30 cellular contexts compared by ENCODE assay signal in the genomic region with DNA sequence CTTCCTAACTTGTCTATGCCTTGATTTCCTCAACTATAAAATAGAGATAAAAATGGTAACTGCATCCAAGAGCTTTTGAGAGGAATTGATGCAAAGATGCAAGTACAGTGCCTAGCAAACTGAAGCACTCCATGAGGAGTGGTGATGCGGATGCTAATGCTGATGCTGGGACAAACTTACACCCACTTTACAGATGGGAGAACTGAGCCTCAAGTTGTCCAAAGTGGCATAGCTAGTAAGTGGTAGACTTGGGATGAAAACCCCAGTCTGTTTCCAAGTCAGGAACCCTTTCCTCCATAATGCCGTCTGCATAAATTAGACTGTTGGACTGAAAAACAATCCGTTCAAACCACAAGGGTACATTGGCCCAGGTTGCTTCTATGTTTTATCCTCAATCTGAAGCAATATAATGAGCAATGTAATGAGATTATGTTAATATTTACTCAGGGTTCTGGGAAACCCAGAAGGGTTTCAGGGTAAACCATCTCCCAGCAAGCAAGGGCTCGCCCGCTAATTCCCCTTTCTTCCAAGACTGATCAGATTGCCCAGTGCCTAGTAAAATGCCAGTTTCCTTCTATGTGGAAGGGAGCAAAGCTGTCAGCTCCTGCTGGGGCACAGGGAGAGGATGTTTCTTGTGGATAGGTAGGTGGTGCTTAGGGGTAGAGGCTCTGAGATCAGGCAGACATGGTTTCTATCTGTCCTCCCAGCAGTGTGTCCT. TPM values are rescaled to one million over a fixed set of nuclear protein-coding genes. Genes with fewer than 3 reads are reported as not detected.
"Had no signal": no experiment of that assay in that cellular context is flagged by ENCODE, and none has a peak within 500 bp of the region (broad histone marks: within the 10 kb centered on the region; RNA-seq: fewer than 3 reads in every experiment).

No MANE protein-coding gene starts in this region.

- H3K4me3 ChIP-seq: coronary artery, gastroesophageal sphincter, heart left ventricle, hepatocyte, lung, skin epidermis, suprapubic skin, transverse colon, upper lobe of right lung, uterus had no signal

- H2AFZ ChIP-seq: hepatocyte, parathyroid adenoma had no signal

- H3K36me3 Mint-ChIP-seq: memory B cell; naive B cell; natural killer cell treated with Interleukin-12 subunit alpha and Interleukin-12 subunit beta and Interleukin-15 and Interleukin-18, amount 100 ng/mL, for 72 hours had no signal

- H3K4me1 Mint-ChIP-seq: neural crest cell had no signal

- H3K9ac ChIP-seq: parathyroid adenoma had no signal

- H3K79me2 ChIP-seq: hepatocyte, parathyroid adenoma had no signal

- H3K4me3 Mint-ChIP-seq: central memory CD8-positive, alpha-beta T cell; effector memory CD8-positive, alpha-beta T cell; memory B cell; naive B cell; natural killer cell treated with Interleukin-12 subunit alpha and Interleukin-12 subunit beta and Interleukin-15 and Interleukin-18, amount 100 ng/mL, for 72 hours; neural crest cell; stimulated activated naive CD8-positive, alpha-beta T cell treated with anti-CD3 and anti-CD28 coated beads, Interleukin-15, amount 100 ng/mL, for 72 hours had no signal

- H3K27ac ChIP-seq: coronary artery, foreskin keratinocyte, gastroesophageal sphincter, heart left ventricle, hepatocyte, neutrophil, parathyroid adenoma, suprapubic skin, transverse colon, upper lobe of right lung, uterus had no signal

- H3K4me1 ChIP-seq: gastroesophageal sphincter, upper lobe of right lung, uterus had no signal

- H3K36me3 ChIP-seq: gastroesophageal sphincter, heart left ventricle, neutrophil, suprapubic skin, transverse colon, upper lobe of right lung, uterus had no signal

- H3K4me2 ChIP-seq: hepatocyte had no signal

- DNase-seq: effector memory CD8-positive, alpha-beta T cell; erythroblast; heart left ventricle; naive B cell; right cardiac atrium; stimulated activated CD4-positive, alpha-beta T cell treated with anti-CD3 and anti-CD28 coated beads, Interleukin-15, amount 100 ng/mL, for 24 hours; stimulated activated CD4-positive, alpha-beta T cell treated with anti-CD3 and anti-CD28 coated beads, Interleukin-2, amount 100 ng/mL, for 48 hours; stimulated activated naive CD4-positive, alpha-beta T cell; stimulated activated naive CD8-positive, alpha-beta T cell treated with anti-CD3 and anti-CD28 coated beads, Interleukin-15, amount 100 ng/mL, for 72 hours; transverse colon; upper lobe of right lung; uterus had no signal

- H3K27me3 Mint-ChIP-seq: memory B cell, progenitor cell of endocrine pancreas had no signal

- H3K27ac Mint-ChIP-seq: effector memory CD8-positive, alpha-beta T cell; memory B cell; naive B cell; natural killer cell treated with Interleukin-12 subunit alpha and Interleukin-12 subunit beta and Interleukin-15 and Interleukin-18, amount 100 ng/mL, for 72 hours; progenitor cell of endocrine pancreas; stimulated activated naive CD8-positive, alpha-beta T cell treated with anti-CD3 and anti-CD28 coated beads, Interleukin-15, amount 100 ng/mL, for 72 hours had no signal

- H3K27me3 ChIP-seq: foreskin keratinocyte, gastroesophageal sphincter, heart left ventricle, hepatocyte, neutrophil, suprapubic skin, transverse colon, upper lobe of right lung, uterus had no signal

- H3K9me3 Mint-ChIP-seq: central memory CD8-positive, alpha-beta T cell; effector memory CD8-positive, alpha-beta T cell; memory B cell; naive B cell; natural killer cell treated with Interleukin-12 subunit alpha and Interleukin-12 subunit beta and Interleukin-15 and Interleukin-18, amount 100 ng/mL, for 72 hours; neural crest cell; stimulated activated naive CD8-positive, alpha-beta T cell treated with anti-CD3 and anti-CD28 coated beads, Interleukin-15, amount 100 ng/mL, for 72 hours had no signal

- ATAC-seq: effector memory CD8-positive, alpha-beta T cell; gastroesophageal sphincter; heart left ventricle; left lobe of liver; natural killer cell treated with Interleukin-12 subunit alpha and Interleukin-12 subunit beta and Interleukin-15 and Interleukin-18, amount 100 ng/mL, for 72 hours; right cardiac atrium; stimulated activated naive CD8-positive, alpha-beta T cell treated with anti-CD3 and anti-CD28 coated beads, Interleukin-15, amount 100 ng/mL, for 72 hours; upper lobe of right lung had no signal

- H3K9me3 ChIP-seq: gastroesophageal sphincter, heart left ventricle, neutrophil, suprapubic skin, transverse colon, upper lobe of right lung, uterus had no signal

RNA-seq across cellular contexts. Expression of gene EHF, which starts 10.4 kb away (rescaled TPM):
- total RNA-seq: chondrocyte, dermis microvascular lymphatic vessel endothelial cell, fibroblast of lung, neural crest cell had no signal
